ENCODE assay signal across 27 cellular contexts in genomic region chr16:23520500-23520899, GRCh38. TPM values are rescaled to one million over a fixed set of nuclear protein-coding genes. Genes with fewer than 3 reads are reported as not detected.
DNase-seq lines count a peak whose midpoint lies in the region; ATAC-seq and TF ChIP-seq lines count a peak whose summit lies in the region.
"Had no signal": no experiment of that assay in that cellular context is flagged by ENCODE, and none has a peak within 500 bp of the region (broad histone marks: within the 10 kb centered on the region; RNA-seq: fewer than 3 reads in every experiment).

No MANE protein-coding gene starts in this region.

- H3K36me3 Mint-ChIP-seq in immature natural killer cell, result peaks cover 32 to 43% (median 41%) of the 10 kb centered on the region in 3 donors

- ATAC-seq in mucosa of descending colon, result no peak
- ATAC-seq in GM18498 (IDR thresholded peaks at IDR 0.05; ENCODE audit: unreplicated experiment), result no peak
- ATAC-seq: activated CD4-positive, alpha-beta T cell treated with anti-CD3 and anti-CD28 coated beads for 36 hours; activated CD8-positive, alpha-beta T cell treated with anti-CD3 and anti-CD28 coated beads, Interleukin-2, amount 10 ng/mL, durations not matched to agents 7 days and 5 days; body of pancreas; left lobe of liver; right cardiac atrium had no signal

- DNase-seq in GF-D8 (lab: John Stamatoyannopoulos, UW), result peak; percentile 16
- peak; percentile 56 for DNase-seq in NAMALWA (ENCODE audit: low spot score)
- DNase-seq in spleen, result no peak
- DNase-seq in mucosa of descending colon, result no peak
- DNase-seq in immature natural killer cell, result no peak
- no peak for DNase-seq in DMS53 treated with DMSO at 0.1 percent for 48 hours (lab: John Stamatoyannopoulos, UW; ENCODE audit: unreplicated experiment)
- DNase-seq: activated CD4-positive, alpha-beta T cell treated with anti-CD3 and anti-CD28 coated beads for 36 hours; activated CD8-positive, alpha-beta T cell treated with anti-CD3 and anti-CD28 coated beads, Interleukin-2, amount 10 ng/mL, durations not matched to agents 7 days and 5 days; activated naive CD4-positive, alpha-beta T cell treated with anti-CD3 and anti-CD28 coated beads, Interleukin-2, amount 10 ng/mL, durations not matched to agents 7 days and 5 days; body of pancreas; dermis blood vessel endothelial cell; endodermal cell; glutamatergic neuron; GM23248; HFFc6; KG1; MG63; NCI-H1436 treated with DMSO at 0.1 percent for 48 hours; NCI-H345; NCI-H69; right cardiac atrium; RPMI8226; T-helper 2 cell had no signal

- H3K27me3 ChIP-seq in SU-DHL-6 (ENCODE audit: low read length), result no peaks in the 10 kb centered on the region
- no peaks in the 10 kb centered on the region for H3K27me3 ChIP-seq in spleen (replicated peaks in 1 of 7)
- H3K27me3 ChIP-seq: body of pancreas, MG63, tibial nerve had no signal

- H2AFZ ChIP-seq in SU-DHL-6 (ENCODE audit: low read depth, low read length, severe bottlenecking), result no peak overlapping the region
- H2AFZ ChIP-seq: GM23248 had no signal

- peak overlapping the region; percentile 51 for H3K9ac ChIP-seq in SU-DHL-6 (ENCODE audit: low read length)
- H3K9ac ChIP-seq: GM23248 had no signal

- 52 to 70% (median 61%) methylated on average over 4 of the region's 4 CpGs for WGBS in spleen, 5 donors

- H3K9me3 Mint-ChIP-seq in immature natural killer cell, result no peaks in the 10 kb centered on the region
- H3K9me3 Mint-ChIP-seq: activated naive CD4-positive, alpha-beta T cell treated with anti-CD3 and anti-CD28 coated beads, Interleukin-2, amount 10 ng/mL, durations not matched to agents 7 days and 5 days; endodermal cell; HFFc6 had no signal

- peaks cover 2 to 3% of the 10 kb centered on the region in 2 donors for H3K4me1 Mint-ChIP-seq in immature natural killer cell
- H3K4me1 Mint-ChIP-seq: endodermal cell had no signal

- H3K4me2 ChIP-seq in SU-DHL-6 (ENCODE audit: low read depth, low read length, poor library complexity, severe bottlenecking), result peak overlapping the region; percentile 71

- H3K27ac ChIP-seq in SU-DHL-6 (ENCODE audit: low read depth, low read length) (peak overlapping the region; percentile 97), spleen (peak overlapping the region in 7 of 8 donors; percentile 21 to 83 (median 72))
- H3K27ac ChIP-seq: GM23248 had no signal

- H3F3A ChIP-seq in SU-DHL-6 (ENCODE audit: insufficient read depth), result peaks cover 73% of the 10 kb centered on the region

- no peaks in the 10 kb centered on the region for H3K36me3 ChIP-seq in SU-DHL-6 (ENCODE audit: low read length)
- H3K36me3 ChIP-seq in spleen, result peaks cover 0 to 46% (median 22%) of the 10 kb centered on the region in 6 donors
- no peaks in the 10 kb centered on the region for H3K36me3 ChIP-seq in mucosa of descending colon (ENCODE audit: low read depth)

- H3K27me3 Mint-ChIP-seq in immature natural killer cell (ENCODE audit: low read depth in 3 of 3), result peaks cover 0 to 2% (median 1%) of the 10 kb centered on the region in 3 donors
- H3K27me3 Mint-ChIP-seq: activated CD4-positive, alpha-beta T cell treated with anti-CD3 and anti-CD28 coated beads for 36 hours; activated naive CD4-positive, alpha-beta T cell treated with anti-CD3 and anti-CD28 coated beads, Interleukin-2, amount 10 ng/mL, durations not matched to agents 7 days and 5 days had no signal

- H3K9me3 ChIP-seq in SU-DHL-6 (ENCODE audit: insufficient read depth, low read length), result no peaks in the 10 kb centered on the region
- no peaks in the 10 kb centered on the region for H3K9me3 ChIP-seq in spleen
- H3K9me3 ChIP-seq in mucosa of descending colon, result no peaks in the 10 kb centered on the region
- H3K9me3 ChIP-seq: body of pancreas, MG63, tibial nerve had no signal

- no peaks in the 10 kb centered on the region for H3K9me2 ChIP-seq in SU-DHL-6 (replicated peaks; ENCODE audit: insufficient read depth, low read length)

- H3K4me3 Mint-ChIP-seq in immature natural killer cell, result no peak overlapping the region
- H3K4me3 Mint-ChIP-seq: activated CD4-positive, alpha-beta T cell treated with anti-CD3 and anti-CD28 coated beads for 36 hours; activated CD8-positive, alpha-beta T cell treated with anti-CD3 and anti-CD28 coated beads, Interleukin-2, amount 10 ng/mL, durations not matched to agents 7 days and 5 days; activated naive CD4-positive, alpha-beta T cell treated with anti-CD3 and anti-CD28 coated beads, Interleukin-2, amount 10 ng/mL, durations not matched to agents 7 days and 5 days; endodermal cell; HFFc6 had no signal

- TF ChIP-seq POLR2A in spleen (IDR thresholded peaks at IDR 0.05), result no peak

- TF ChIP-seq CTCF in SU-DHL-6 (IDR thresholded peaks at IDR 0.05; ENCODE audit: insufficient read depth, low read length, poor library complexity, severe bottlenecking) (no peak), spleen (IDR thresholded peaks at IDR 0.05 in 8 of 11, conservative IDR thresholded peaks at IDR 0.05 in 3 of 11) (no peak), mucosa of descending colon (IDR thresholded peaks at IDR 0.05) (no peak)

- intact Hi-C loops in spleen (cut with DNase I; ENCODE audit: low total_unique reads), result no loop called here
- intact Hi-C loops in mucosa of descending colon (cut with DNase I, micrococcal nuclease), result no loop called here

- H3K4me1 ChIP-seq in spleen (peaks cover 14 to 64% (median 49%) of the 10 kb centered on the region in 6 donors), mucosa of descending colon (ENCODE audit: low read depth) (no peaks in the 10 kb centered on the region)
- H3K4me1 ChIP-seq: body of pancreas had no signal

- H3K4me3 ChIP-seq in SU-DHL-6 (ENCODE audit: insufficient read depth, low read length, poor library complexity, severe bottlenecking) (peak overlapping the region; percentile 37), spleen (no peak overlapping the region), mucosa of descending colon (no peak overlapping the region)
- H3K4me3 ChIP-seq: body of pancreas, GM23248, MG63, tibial nerve had no signal

- H3K27ac Mint-ChIP-seq in immature natural killer cell, result no peak overlapping the region
- H3K27ac Mint-ChIP-seq: activated CD4-positive, alpha-beta T cell treated with anti-CD3 and anti-CD28 coated beads for 36 hours; activated CD8-positive, alpha-beta T cell treated with anti-CD3 and anti-CD28 coated beads, Interleukin-2, amount 10 ng/mL, durations not matched to agents 7 days and 5 days; activated naive CD4-positive, alpha-beta T cell treated with anti-CD3 and anti-CD28 coated beads, Interleukin-2, amount 10 ng/mL, durations not matched to agents 7 days and 5 days; endodermal cell; HFFc6 had no signal

- H4K20me1 ChIP-seq in SU-DHL-6 (ENCODE audit: low read depth, low read length), result no peaks in the 10 kb centered on the region

- no peaks in the 10 kb centered on the region for H3K79me2 ChIP-seq in SU-DHL-6 (ENCODE audit: insufficient read depth, low read length)

RNA-seq across cellular contexts. Expression of gene GGA2, which starts 10.2 kb away (rescaled TPM):
- total RNA-seq in spleen, result 100 to 1,000 TPM; 131 to 179 (median 152) TPM
- 10 to 100 TPM; 49.4 to 57.2 (median 56.6) TPM for polyA plus RNA-seq in spleen
- 10 to 100 TPM; 37.9 to 62.6 (median 47.6) TPM for total RNA-seq in mucosa of descending colon
- 10 to 100 TPM; 34.1 to 40.0 (median 36.1) TPM for polyA plus RNA-seq in immature natural killer cell

RNA-seq across cellular contexts. Expression of gene EARS2, which starts 36.6 kb away (rescaled TPM):
- total RNA-seq in spleen (10 to 100 TPM; 10.7 to 21.8 (median 19.3) TPM), mucosa of descending colon (10 to 100 TPM; 15.2 to 18.0 (median 17.2) TPM)
- polyA plus RNA-seq in spleen (10 to 100 TPM in 1 of 3 donors, 1 to 10 TPM in 2; 9.8 to 10.0 (median 9.9) TPM), immature natural killer cell (10 to 100 TPM in 1 of 3 donors, 1 to 10 TPM in 2; 6.3 to 14.1 (median 9.5) TPM)

RNA-seq across cellular contexts. Expression of gene UBFD1, which starts 37.0 kb away (rescaled TPM):
- 10 to 100 TPM; 39.0 to 63.7 (median 43.4) TPM for total RNA-seq in spleen
- 1 to 10 TPM; 4.2 to 9.1 (median 6.5) TPM for polyA plus RNA-seq in spleen
- total RNA-seq in mucosa of descending colon, result 10 to 100 TPM; 27.8 to 38.3 (median 28.5) TPM
- 10 to 100 TPM; 13.1 to 18.8 (median 14.2) TPM for polyA plus RNA-seq in immature natural killer cell

Comparison
In these comparisons a context has a peak if more than half of its experiments do, and no peak if none do; other contexts are left out.
1. DNase-seq: peak in GF-D8 (single experiment) and NAMALWA (single experiment); none in spleen (single experiment), mucosa of descending colon (0 of 3), immature natural killer cell (0 of 3) and DMS53 treated with DMSO at 0.1 percent for 48 hours (single experiment).